ENCODE assay signal across 8 cellular contexts in genomic region chr14:101964297-101965144, GRCh38. TPM values are rescaled to one million over a fixed set of nuclear protein-coding genes. Genes with fewer than 3 reads are reported as not detected.
DNase-seq lines count a peak whose midpoint lies in the region; ATAC-seq and FAIRE-seq lines count a peak whose summit lies in the region.

TSS of gene DYNC1H1 (plus strand) at chr14:101964573. CDS start at chr14:101964692, 119 bp downstream.

- H3K9me3 ChIP-seq in muscle layer of colon (ENCODE audit: low read length), result no peaks in the 10 kb centered on the region

- DNase-seq in DMS53 treated with DMSO at 0.1 percent for 48 hours (lab: John Stamatoyannopoulos, UW; ENCODE audit: unreplicated experiment) (peak; percentile 61), Kasumi-1 (lab: John Stamatoyannopoulos, UW) (peak; percentile 73 to 75), RCC 7860 (ENCODE audit: low spot score) (peak; percentile 59)
- peak; percentile 91 to 93 for DNase-seq in activated T-cell treated with anti-CD3 and anti-CD28 coated beads, Interleukin-2, amount 50 U/mL, for 48 hours
- DNase-seq in stimulated activated CD8-positive, alpha-beta memory T cell treated with anti-CD3 and anti-CD28 coated beads, Interleukin-4, amount 100 ng/mL, for 48 hours, result peak; percentile 90

- H3K36me3 ChIP-seq in muscle layer of colon (ENCODE audit: insufficient read depth, low read length), result peaks cover 4% of the 10 kb centered on the region

- H3K27me3 ChIP-seq in muscle layer of colon (ENCODE audit: control insufficient read depth in 1 of 2, insufficient read depth in 2 of 2, low read length in 2 of 2), result no peaks in the 10 kb centered on the region

- peak within 1 kb of the TSS; percentile 91 for H3K9ac ChIP-seq in muscle layer of colon (ENCODE audit: low read length)

- H3K4me3 ChIP-seq in muscle layer of colon (ENCODE audit: low read depth in 1 of 2, low read length in 2 of 2), result peak within 1 kb of the TSS; percentile 97 to 99

- H3K4me1 ChIP-seq in muscle layer of colon (ENCODE audit: insufficient read depth, low read length), result peaks cover 54% of the 10 kb centered on the region

- FAIRE-seq in RCC 7860 (lab: Jason Lieb, UNC), result no peak

- H3K27ac ChIP-seq in muscle layer of colon (ENCODE audit: low read depth, low read length), result peak within 1 kb of the TSS; percentile 98

- ATAC-seq in GM21825 (IDR thresholded peaks at IDR 0.05; ENCODE audit: unreplicated experiment) (peak; percentile 75), esophagus mucosa (peak; percentile 89)

RNA-seq across cellular contexts. Expression of gene DYNC1H1, which starts in this region (rescaled TPM):
- 250 TPM for total RNA-seq in esophagus mucosa

Comparison
In these comparisons a context has a peak if more than half of its experiments do, and no peak if none do; other contexts are left out.
1. Peak in every context shown above with its lines: DNase-seq, ATAC-seq, H3K4me3 ChIP-seq and H3K27ac ChIP-seq.